7 cellular contexts compared by ENCODE assay signal in the genomic region with DNA sequence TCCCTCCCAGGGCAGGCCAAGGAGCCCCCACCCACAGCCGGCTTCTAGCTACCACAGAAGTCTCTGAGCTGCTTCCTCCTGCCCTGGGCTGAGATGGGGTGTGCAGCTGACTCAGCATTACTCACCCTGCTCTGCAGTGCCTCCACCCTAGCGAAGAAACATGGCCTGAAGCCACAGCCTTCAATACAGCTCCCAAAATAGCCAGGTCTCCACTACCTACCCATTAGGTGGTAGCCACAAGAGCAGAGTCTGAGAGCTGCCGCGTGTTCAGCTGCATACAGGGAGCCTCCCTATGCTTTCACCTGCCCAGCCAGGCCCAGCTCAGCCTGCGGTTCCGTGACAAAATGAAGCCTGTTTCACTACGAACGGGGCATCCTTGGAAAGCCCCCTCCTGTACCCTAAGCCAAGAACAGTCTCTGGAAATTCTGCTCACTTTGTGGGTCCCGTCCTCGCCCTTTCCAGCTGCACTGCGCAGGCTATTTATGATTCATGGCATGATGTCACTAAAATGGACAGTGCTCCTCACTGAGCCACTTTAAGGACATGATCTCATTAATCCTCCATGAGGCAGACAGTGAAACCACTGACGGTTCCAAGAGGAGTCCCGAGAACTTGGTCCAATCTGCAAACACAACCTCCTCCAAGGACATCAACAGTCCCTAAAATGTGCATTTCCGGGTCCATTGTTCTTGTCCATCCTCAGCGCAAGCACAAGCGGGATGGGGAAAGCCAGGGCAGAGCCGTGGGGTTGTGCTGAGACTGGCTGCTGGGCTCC. TPM values are rescaled to one million over a fixed set of nuclear protein-coding genes. Genes with fewer than 3 reads are reported as not detected.
DNase-seq lines count a peak whose midpoint lies in the region; ATAC-seq and TF ChIP-seq lines count a peak whose summit lies in the region.

No MANE protein-coding gene starts in this region.

- H3K36me3 ChIP-seq in left lung: peaks cover 0 to 99% of the 10 kb centered on the region in 2 donors

- POLR2A ChIA-PET in activated B cell treated with CpG ODN at 0.5 μM for 24 hours (lab: Charles Lee): interaction anchor here (1.1 to 2.2 kb wide), 3 partner anchors 15 to 361 kb away, joined by 4 to 18 read pairs (median 4); a partner anchor contains a TSS

- no peak for DNase-seq in activated B cell treated with CpG ODN at 0.5 μM for 24 hours
- peak; percentile 80 for DNase-seq in brain pericyte (ENCODE audit: low read depth, low spot score)
- DNase-seq in left lung: peak; percentile 86
- DNase-seq in stimulated activated CD8-positive, alpha-beta memory T cell treated with anti-CD3 and anti-CD28 coated beads, Interleukin-12 subunit alpha, Interleukin-12 subunit beta, amount 100 ng/mL, for 1 hour (ENCODE audit: low read depth): peak; percentile 69
- no peak for DNase-seq in NCI-H748 treated with DMSO at 0.1 percent for 48 hours (lab: John Stamatoyannopoulos, UW)

- no peak overlapping the region for H3K4me3 Mint-ChIP-seq in activated B cell treated with CpG ODN at 0.5 μM for 24 hours

- no peak overlapping the region for H3K4me3 ChIP-seq in left lung

- H3K27me3 ChIP-seq in left lung: no peaks in the 10 kb centered on the region

- TF ChIP-seq CTCF in activated B cell treated with CpG ODN at 0.5 μM for 24 hours (IDR thresholded peaks at IDR 0.05) (no peak), left lung (IDR thresholded peaks at IDR 0.05) (no peak)

- H3K4me1 ChIP-seq in left lung: peaks cover 43 to 87% of the 10 kb centered on the region in 2 donors

- no peaks in the 10 kb centered on the region for H3K9me3 ChIP-seq in left lung

- intact Hi-C loops in activated B cell treated with CpG ODN at 0.5 μM for 24 hours (cut with micrococcal nuclease): loop anchor here (1.0 kb wide), 1 partner anchor 21 kb away; no protein-coding TSS in a partner anchor
- intact Hi-C loops in left lung (cut with DNase I): no loop called here

- peaks cover 91% of the 10 kb centered on the region for H3K36me3 Mint-ChIP-seq in activated B cell treated with CpG ODN at 0.5 μM for 24 hours (ENCODE audit: low read depth)

- peaks cover 48% of the 10 kb centered on the region for H3K4me1 Mint-ChIP-seq in activated B cell treated with CpG ODN at 0.5 μM for 24 hours

- H3K27ac Mint-ChIP-seq in activated B cell treated with CpG ODN at 0.5 μM for 24 hours: no peak overlapping the region

- H3K27ac ChIP-seq in left lung: peak overlapping the region; percentile 56 to 78

- ATAC-seq in GM19351 (IDR thresholded peaks at IDR 0.05; ENCODE audit: unreplicated experiment): peak; percentile 90
- ATAC-seq in HG03439 (IDR thresholded peaks at IDR 0.05; ENCODE audit: unreplicated experiment): peak; percentile 73
- ATAC-seq in activated B cell treated with CpG ODN at 0.5 μM for 24 hours (ENCODE audit: low read depth): peak; percentile 74
- peak; percentile 80 for ATAC-seq in left lung

- H3K27me3 Mint-ChIP-seq in activated B cell treated with CpG ODN at 0.5 μM for 24 hours: no peaks in the 10 kb centered on the region

- CTCF ChIA-PET in activated B cell treated with CpG ODN at 0.5 μM for 24 hours (lab: Charles Lee): interaction anchor here (1.4 to 1.6 kb wide), 2 partner anchors 21 to 365 kb away, joined by 3 read pairs; no protein-coding TSS in a partner anchor

- no peaks in the 10 kb centered on the region for H3K9me3 Mint-ChIP-seq in activated B cell treated with CpG ODN at 0.5 μM for 24 hours

RNA-seq across cellular contexts. Expression of a gene that starts 20.2 kb away (rescaled TPM):
- total RNA-seq in activated B cell treated with CpG ODN at 0.5 μM for 24 hours (337 and 348 TPM in 2 replicates), left lung (100 to 1,000 TPM; 215 to 303 TPM)

Comparison
In these comparisons a context has a peak if more than half of its experiments do, and no peak if none do; other contexts are left out.
1. DNase-seq: peak in brain pericyte (single experiment), left lung (2 of 2) and stimulated activated CD8-positive, alpha-beta memory T cell treated with anti-CD3 and anti-CD28 coated beads, Interleukin-12 subunit alpha, Interleukin-12 subunit beta, amount 100 ng/mL, for 1 hour (single experiment); none in activated B cell treated with CpG ODN at 0.5 μM for 24 hours (single experiment) and NCI-H748 treated with DMSO at 0.1 percent for 48 hours (single experiment).
2. Peak in every context shown above with its lines, with median percentiles within 50 percentile points of each other: ATAC-seq.